Comparison of ENCODE assay signal across 15 cellular contexts in genomic region chr16:11245222-11245737, GRCh38. TPM values are rescaled to one million over a fixed set of nuclear protein-coding genes. Genes with fewer than 3 reads are reported as not detected.
DNase-seq lines count a peak whose midpoint lies in the region; ATAC-seq, FAIRE-seq and TF ChIP-seq lines count a peak whose summit lies in the region.
"Had no signal": no experiment of that assay in that cellular context is flagged by ENCODE, and none has a peak within 500 bp of the region (broad histone marks: within the 10 kb centered on the region; RNA-seq: fewer than 3 reads in every experiment).

No MANE protein-coding gene starts in this region.

- H3K79me2 ChIP-seq in astrocyte (ENCODE audit: insufficient read depth, low read length) = no peaks in the 10 kb centered on the region

- no peak for ATAC-seq in stimulated activated naive CD8-positive, alpha-beta T cell treated with anti-CD3 and anti-CD28 coated beads, Interleukin-15, Interleukin-2, amounts not matched to agents 100 U/mL and 50 U/mL, for 24 hours
- ATAC-seq: CD8-positive, alpha-beta T cell had no signal

- peak overlapping the region; percentile 77 for H3K27ac Mint-ChIP-seq in activated CD4-positive, alpha-beta memory T cell treated with anti-CD3 and anti-CD28 coated beads for 36 hours
- no peak overlapping the region for H3K27ac Mint-ChIP-seq in activated CD4-positive, alpha-beta memory T cell treated with anti-CD3 and anti-CD28 coated beads, Interleukin-2, amount 10 ng/mL, durations not matched to agents 7 days and 5 days
- H3K27ac Mint-ChIP-seq in stimulated activated naive CD8-positive, alpha-beta T cell treated with anti-CD3 and anti-CD28 coated beads, Interleukin-15, Interleukin-2, amounts not matched to agents 100 ng/mL and 50 ng/mL, for 24 hours = peak overlapping the region; percentile 32
- peak overlapping the region; percentile 11 for H3K27ac Mint-ChIP-seq in astrocyte (ENCODE audit: unreplicated experiment)
- H3K27ac Mint-ChIP-seq: CD8-positive, alpha-beta T cell; HFFc6 had no signal

- intact Hi-C loops in activated CD4-positive, alpha-beta memory T cell treated with anti-CD3 and anti-CD28 coated beads for 36 hours (cut with micrococcal nuclease) = no loop called here

- no peak overlapping the region for H3K9ac ChIP-seq in astrocyte (ENCODE audit: low read length)

- TF ChIP-seq CTCF in astrocyte (IDR thresholded peaks at IDR 0.05; ENCODE audit: insufficient read depth, low read depth, low read length) = no peak

- DNase-seq in activated CD4-positive, alpha-beta memory T cell treated with anti-CD3 and anti-CD28 coated beads for 36 hours = no peak
- no peak for DNase-seq in activated CD4-positive, alpha-beta memory T cell treated with anti-CD3 and anti-CD28 coated beads, Interleukin-2, amount 10 ng/mL, durations not matched to agents 7 days and 5 days
- no peak for DNase-seq in stimulated activated naive CD8-positive, alpha-beta T cell treated with anti-CD3 and anti-CD28 coated beads, Interleukin-15, Interleukin-2, amounts not matched to agents 100 U/mL and 50 U/mL, for 24 hours
- DNase-seq in astrocyte (ENCODE audit: low read depth) = no peak
- no peak for DNase-seq in NCI-H526 treated with DMSO at 0.1 percent for 48 hours (lab: John Stamatoyannopoulos, UW)
- DNase-seq in DMS79 (lab: John Stamatoyannopoulos, UW) = no peak
- DNase-seq: AML-193; CD8-positive, alpha-beta T cell; GOT3; HFFc6; NCI-H345; NCI-H69 had no signal

- H2AFZ ChIP-seq in astrocyte (ENCODE audit: low read depth, low read length) = no peak overlapping the region

- H3K36me3 ChIP-seq in astrocyte (ENCODE audit: insufficient read depth, low read length) = no peaks in the 10 kb centered on the region

- no peaks in the 10 kb centered on the region for H3K9me3 ChIP-seq in astrocyte (ENCODE audit: insufficient read depth, low read depth, low read length)

- H3K27ac ChIP-seq in astrocyte (ENCODE audit: low read depth, low read length) = no peak overlapping the region

- no peak overlapping the region for H3K4me3 ChIP-seq in astrocyte (ENCODE audit: insufficient read depth, low read depth, low read length)

- H3K4me1 Mint-ChIP-seq in activated CD4-positive, alpha-beta memory T cell treated with anti-CD3 and anti-CD28 coated beads for 36 hours (ENCODE audit: low read depth) = peaks cover 44% of the 10 kb centered on the region
- H3K4me1 Mint-ChIP-seq in activated CD4-positive, alpha-beta memory T cell treated with anti-CD3 and anti-CD28 coated beads, Interleukin-2, amount 10 ng/mL, durations not matched to agents 7 days and 5 days = peaks cover 47% of the 10 kb centered on the region
- H3K4me1 Mint-ChIP-seq in stimulated activated naive CD8-positive, alpha-beta T cell treated with anti-CD3 and anti-CD28 coated beads, Interleukin-15, Interleukin-2, amounts not matched to agents 100 ng/mL and 50 ng/mL, for 24 hours (ENCODE audit: low read depth) = peaks cover 44% of the 10 kb centered on the region
- no peaks in the 10 kb centered on the region for H3K4me1 Mint-ChIP-seq in astrocyte (ENCODE audit: low read depth, unreplicated experiment)

- no peak for FAIRE-seq in astrocyte (lab: Jason Lieb, UNC)
- FAIRE-seq: D721Med, HTR-8/SVneo had no signal

- H3K9me3 Mint-ChIP-seq in activated CD4-positive, alpha-beta memory T cell treated with anti-CD3 and anti-CD28 coated beads for 36 hours = peaks cover 2% of the 10 kb centered on the region
- H3K9me3 Mint-ChIP-seq in activated CD4-positive, alpha-beta memory T cell treated with anti-CD3 and anti-CD28 coated beads, Interleukin-2, amount 10 ng/mL, durations not matched to agents 7 days and 5 days = no peaks in the 10 kb centered on the region
- no peaks in the 10 kb centered on the region for H3K9me3 Mint-ChIP-seq in stimulated activated naive CD8-positive, alpha-beta T cell treated with anti-CD3 and anti-CD28 coated beads, Interleukin-15, Interleukin-2, amounts not matched to agents 100 ng/mL and 50 ng/mL, for 24 hours
- H3K9me3 Mint-ChIP-seq in astrocyte (ENCODE audit: unreplicated experiment) = no peaks in the 10 kb centered on the region
- H3K9me3 Mint-ChIP-seq: CD8-positive, alpha-beta T cell; HFFc6 had no signal

- no peaks in the 10 kb centered on the region for H3K27me3 Mint-ChIP-seq in activated CD4-positive, alpha-beta memory T cell treated with anti-CD3 and anti-CD28 coated beads for 36 hours
- H3K27me3 Mint-ChIP-seq in activated CD4-positive, alpha-beta memory T cell treated with anti-CD3 and anti-CD28 coated beads, Interleukin-2, amount 10 ng/mL, durations not matched to agents 7 days and 5 days = no peaks in the 10 kb centered on the region
- H3K27me3 Mint-ChIP-seq in stimulated activated naive CD8-positive, alpha-beta T cell treated with anti-CD3 and anti-CD28 coated beads, Interleukin-15, Interleukin-2, amounts not matched to agents 100 ng/mL and 50 ng/mL, for 24 hours = no peaks in the 10 kb centered on the region
- H3K27me3 Mint-ChIP-seq in astrocyte (ENCODE audit: low read depth, unreplicated experiment) = peaks cover 2% of the 10 kb centered on the region

- CTCF ChIA-PET in activated CD4-positive, alpha-beta memory T cell treated with anti-CD3 and anti-CD28 coated beads for 36 hours (lab: Charles Lee) = interaction anchor here (1.4 to 2.3 kb wide), 6 partner anchors 10 to 281 kb away, joined by 4 to 13 read pairs (median 6); partner anchors contain the start of gene SOCS1
- CTCF ChIA-PET in activated CD4-positive, alpha-beta memory T cell treated with anti-CD3 and anti-CD28 coated beads, Interleukin-2, amount 10 ng/mL, durations not matched to agents 7 days and 5 days (lab: Charles Lee) = interaction anchor here (1.0 to 1.7 kb wide), 8 partner anchors 10 to 280 kb away, joined by 3 to 5 read pairs (median 4); partner anchors contain the start of gene SOCS1

- H3K4me2 ChIP-seq in astrocyte (ENCODE audit: low read length) = no peak overlapping the region

- no peak overlapping the region for H3K4me3 Mint-ChIP-seq in activated CD4-positive, alpha-beta memory T cell treated with anti-CD3 and anti-CD28 coated beads for 36 hours
- no peak overlapping the region for H3K4me3 Mint-ChIP-seq in activated CD4-positive, alpha-beta memory T cell treated with anti-CD3 and anti-CD28 coated beads, Interleukin-2, amount 10 ng/mL, durations not matched to agents 7 days and 5 days
- no peak overlapping the region for H3K4me3 Mint-ChIP-seq in stimulated activated naive CD8-positive, alpha-beta T cell treated with anti-CD3 and anti-CD28 coated beads, Interleukin-15, Interleukin-2, amounts not matched to agents 100 ng/mL and 50 ng/mL, for 24 hours
- no peak overlapping the region for H3K4me3 Mint-ChIP-seq in astrocyte (ENCODE audit: unreplicated experiment)
- H3K4me3 Mint-ChIP-seq: CD8-positive, alpha-beta T cell; HFFc6 had no signal

- peaks cover under 1% of the 10 kb centered on the region for H4K20me1 ChIP-seq in astrocyte (ENCODE audit: insufficient read depth, low read length)

- no peaks in the 10 kb centered on the region for H3K4me1 ChIP-seq in astrocyte (ENCODE audit: insufficient read depth, low read length)

- POLR2A ChIA-PET in activated CD4-positive, alpha-beta memory T cell treated with anti-CD3 and anti-CD28 coated beads for 36 hours (lab: Charles Lee) = interaction anchor here (1.7 to 3.6 kb wide), 5 partner anchors 11 to 281 kb away, joined by 4 to 36 read pairs (median 12); partner anchors contain the start of gene SOCS1
- POLR2A ChIA-PET in activated CD4-positive, alpha-beta memory T cell treated with anti-CD3 and anti-CD28 coated beads, Interleukin-2, amount 10 ng/mL, durations not matched to agents 7 days and 5 days (lab: Charles Lee) = interaction anchor here (1.1 to 3.8 kb wide), 11 partner anchors 9 to 279 kb away, joined by 3 to 37 read pairs (median 5); partner anchors contain the start of gene SOCS1

- peaks cover 5% of the 10 kb centered on the region for H3K27me3 ChIP-seq in astrocyte (ENCODE audit: insufficient read depth, low read length)

- H3K36me3 Mint-ChIP-seq in activated CD4-positive, alpha-beta memory T cell treated with anti-CD3 and anti-CD28 coated beads for 36 hours = peaks cover 20% of the 10 kb centered on the region
- H3K36me3 Mint-ChIP-seq in activated CD4-positive, alpha-beta memory T cell treated with anti-CD3 and anti-CD28 coated beads, Interleukin-2, amount 10 ng/mL, durations not matched to agents 7 days and 5 days (ENCODE audit: low read depth) = peaks cover 25% of the 10 kb centered on the region
- H3K36me3 Mint-ChIP-seq in stimulated activated naive CD8-positive, alpha-beta T cell treated with anti-CD3 and anti-CD28 coated beads, Interleukin-15, Interleukin-2, amounts not matched to agents 100 ng/mL and 50 ng/mL, for 24 hours (ENCODE audit: low read depth) = peaks cover 7% of the 10 kb centered on the region
- no peaks in the 10 kb centered on the region for H3K36me3 Mint-ChIP-seq in astrocyte (ENCODE audit: low read depth, unreplicated experiment)

RNA-seq across cellular contexts. Expression of gene SOCS1, which starts 10.7 kb away (rescaled TPM):
- 100 to 1,000 TPM; 146 to 152 TPM for total RNA-seq in activated CD4-positive, alpha-beta memory T cell treated with anti-CD3 and anti-CD28 coated beads for 36 hours
- total RNA-seq in activated CD4-positive, alpha-beta memory T cell treated with anti-CD3 and anti-CD28 coated beads, Interleukin-2, amount 10 ng/mL, durations not matched to agents 7 days and 5 days = 100 to 1,000 TPM; 136 to 142 TPM
- total RNA-seq in astrocyte = 16.0 and 20.2 TPM in 2 replicates

RNA-seq across cellular contexts. Expression of gene TNP2, which starts 23.8 kb away (rescaled TPM):
- total RNA-seq in activated CD4-positive, alpha-beta memory T cell treated with anti-CD3 and anti-CD28 coated beads for 36 hours = not detected
- total RNA-seq in activated CD4-positive, alpha-beta memory T cell treated with anti-CD3 and anti-CD28 coated beads, Interleukin-2, amount 10 ng/mL, durations not matched to agents 7 days and 5 days = not detected
- total RNA-seq in astrocyte = not detected in 2 replicates
- total RNA-seq: CD8-positive, alpha-beta T cell; HFFc6 had no signal

RNA-seq across cellular contexts. Expression of gene PRM3, which starts 28.1 kb away (rescaled TPM):
- total RNA-seq in activated CD4-positive, alpha-beta memory T cell treated with anti-CD3 and anti-CD28 coated beads for 36 hours = not detected
- total RNA-seq in activated CD4-positive, alpha-beta memory T cell treated with anti-CD3 and anti-CD28 coated beads, Interleukin-2, amount 10 ng/mL, durations not matched to agents 7 days and 5 days = not detected
- not detected in 2 replicates for total RNA-seq in astrocyte
- total RNA-seq: CD8-positive, alpha-beta T cell; HFFc6 had no signal

RNA-seq across cellular contexts. Expression of gene PRM2, which starts 31.0 kb away (rescaled TPM):
- not detected for total RNA-seq in activated CD4-positive, alpha-beta memory T cell treated with anti-CD3 and anti-CD28 coated beads for 36 hours
- not detected for total RNA-seq in activated CD4-positive, alpha-beta memory T cell treated with anti-CD3 and anti-CD28 coated beads, Interleukin-2, amount 10 ng/mL, durations not matched to agents 7 days and 5 days
- total RNA-seq in astrocyte = not detected in 2 replicates
- total RNA-seq: CD8-positive, alpha-beta T cell; HFFc6 had no signal

RNA-seq across cellular contexts. Expression of gene PRM1, which starts 35.9 kb away (rescaled TPM):
- total RNA-seq in activated CD4-positive, alpha-beta memory T cell treated with anti-CD3 and anti-CD28 coated beads for 36 hours = not detected
- total RNA-seq in activated CD4-positive, alpha-beta memory T cell treated with anti-CD3 and anti-CD28 coated beads, Interleukin-2, amount 10 ng/mL, durations not matched to agents 7 days and 5 days = not detected
- not detected in 2 replicates for total RNA-seq in astrocyte
- total RNA-seq: CD8-positive, alpha-beta T cell; HFFc6 had no signal
